26 cellular contexts compared by ENCODE assay signal in the genomic region with DNA sequence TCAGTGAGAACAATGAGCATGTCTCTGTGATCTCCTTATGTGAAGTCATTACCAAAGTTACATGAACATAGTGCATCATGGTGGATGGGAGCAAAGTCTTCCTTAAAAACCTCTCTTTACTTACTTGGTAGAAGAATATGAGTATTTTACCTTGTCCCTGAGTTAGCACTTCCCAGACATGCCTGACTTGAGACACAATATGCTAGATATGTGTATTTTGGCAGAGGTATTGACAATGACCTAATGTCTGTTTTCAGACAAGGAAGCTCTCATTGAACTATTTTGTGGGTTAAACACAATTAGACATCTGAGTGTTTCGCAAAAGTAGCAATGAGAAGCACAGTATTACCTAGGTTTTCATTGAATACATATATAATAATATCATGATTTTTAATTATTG.
DNase-seq lines count a peak whose midpoint lies in the region; ATAC-seq and TF ChIP-seq lines count a peak whose summit lies in the region.
"Had no signal": no experiment of that assay in that cellular context is flagged by ENCODE, and none has a peak within 500 bp of the region (broad histone marks: within the 10 kb centered on the region; RNA-seq: fewer than 3 reads in every experiment).

No MANE protein-coding gene starts in this region.

- H3T11ph ChIP-seq in H9 (ENCODE audit: low read length) = no peak overlapping the region

- H4K5ac ChIP-seq in H9 (ENCODE audit: insufficient read length, low read depth, low read length) = no peak overlapping the region

- no peak overlapping the region for H2BK12ac ChIP-seq in H9 (ENCODE audit: insufficient read length, low read depth, low read length)

- H4K20me1 ChIP-seq in H9 (ENCODE audit: control insufficient read depth, insufficient read depth, insufficient read length) = no peaks in the 10 kb centered on the region
- H4K20me1 ChIP-seq: BLaER1 had no signal

- H3K23me2 ChIP-seq in H9 (ENCODE audit: insufficient read length, low read depth, low read length, poor library complexity, severe bottlenecking) = no peaks in the 10 kb centered on the region

- ATAC-seq in aorta (ENCODE audit: low FRiP score) = no peak
- no peak for ATAC-seq in HG03045 (IDR thresholded peaks at IDR 0.05; ENCODE audit: unreplicated experiment)
- ATAC-seq: HepG2, left colon had no signal

- no peak overlapping the region for H2AK5ac ChIP-seq in H9 (ENCODE audit: insufficient read length, low read length)

- H3K14ac ChIP-seq in H9 (ENCODE audit: insufficient read depth, low read length) = no peak overlapping the region

- no peak overlapping the region for H3K27ac ChIP-seq in aorta (ENCODE audit: low read depth in 1 of 2, low read length in 2 of 2)
- H3K27ac ChIP-seq in H9 (ENCODE audit: insufficient read length, low read depth, low read length) = no peak overlapping the region
- H3K27ac ChIP-seq: adrenal gland, BLaER1, dorsolateral prefrontal cortex, skin epidermis had no signal

- no peaks in the 10 kb centered on the region for H3K27me3 Mint-ChIP-seq in H9 (ENCODE audit: low read depth)
- H3K27me3 Mint-ChIP-seq: activated T-cell treated with anti-CD3 and anti-CD28 coated beads, Interleukin-2, amount 50 U/mL, for 24 hours; central memory CD8-positive, alpha-beta T cell; memory B cell had no signal

- no peak overlapping the region for H2AFZ ChIP-seq in H9 (ENCODE audit: low read length)

- H3K79me1 ChIP-seq in H9 (ENCODE audit: insufficient read depth, low read depth, low read length, poor library complexity, severe bottlenecking) = no peaks in the 10 kb centered on the region

- H3K27ac Mint-ChIP-seq in H9 = no peak overlapping the region
- H3K27ac Mint-ChIP-seq: activated T-cell treated with anti-CD3 and anti-CD28 coated beads, Interleukin-2, amount 50 U/mL, for 24 hours; memory B cell; T-helper 1 cell treated with Interleukin-12 subunit alpha and Interleukin-12 subunit beta and Interleukin-4 antibody, amounts not matched to agents 30 μg/mL and 1 μg/mL, for 36 hours had no signal

- H2BK15ac ChIP-seq in H9 (ENCODE audit: low read depth, low read length) = no peak overlapping the region

- H3K4me1 Mint-ChIP-seq in H9 = peaks cover 0 to 3% of the 10 kb centered on the region in 2 experiments; a peak in 1 of 4 replicates
- H3K4me1 Mint-ChIP-seq: central memory CD8-positive, alpha-beta T cell; memory B cell had no signal

- no peak overlapping the region for H4K8ac ChIP-seq in H9 (replicated peaks; ENCODE audit: insufficient read length, low read depth, low read length)

- H3K36me3 Mint-ChIP-seq in H9 (ENCODE audit: insufficient read depth in 1 of 3, low read depth in 3 of 3) = no peaks in the 10 kb centered on the region
- H3K36me3 Mint-ChIP-seq: memory B cell had no signal

- no peak overlapping the region for H3K56ac ChIP-seq in H9 (ENCODE audit: insufficient read length, low read depth, low read length)

- H2BK20ac ChIP-seq in H9 (ENCODE audit: low read depth, low read length, poor library complexity, severe bottlenecking) = no peak overlapping the region

- 83% methylated on average over 1 of the region's 1 CpG for WGBS in aorta, 2 donors
- WGBS in H9 (ENCODE audit: extremely low coverage, insufficient read length, low lambda C conversion rate) = no CpG with 5 or more reads among the region's 1 CpG

- TF ChIP-seq CTCF in epithelial cell of proximal tubule (conservative IDR thresholded peaks at IDR 0.05; ENCODE audit: low read depth, low read length) (no peak), H9 (conservative IDR thresholded peaks at IDR 0.05) (no peak)

- H3K4me1 ChIP-seq in aorta (ENCODE audit: control insufficient read depth in 1 of 2, insufficient read depth in 2 of 2, low read length in 2 of 2) = no peaks in the 10 kb centered on the region
- no peaks in the 10 kb centered on the region for H3K4me1 ChIP-seq in H9 (ENCODE audit: insufficient read depth, low read length)
- H3K4me1 ChIP-seq: adrenal gland, BLaER1 had no signal

- H3K27me3 ChIP-seq in aorta (ENCODE audit: control insufficient read depth in 1 of 2, insufficient read depth in 2 of 2, low read length in 1 of 2) = no peaks in the 10 kb centered on the region
- no peaks in the 10 kb centered on the region for H3K27me3 ChIP-seq in H9 (ENCODE audit: insufficient read depth, low read length)
- H3K27me3 ChIP-seq: adrenal gland, BLaER1, dorsolateral prefrontal cortex had no signal

- H2BK5ac ChIP-seq in H9 (ENCODE audit: insufficient read length, low read length) = no peak overlapping the region

- no peaks in the 10 kb centered on the region for H3K79me2 ChIP-seq in H9 (ENCODE audit: insufficient read depth, low read length)

- no peak overlapping the region for H3K4ac ChIP-seq in H9 (ENCODE audit: low read depth, low read length)

- no peak overlapping the region for H4K91ac ChIP-seq in H9 (ENCODE audit: insufficient read length, low read depth, low read length)

- H3K18ac ChIP-seq in H9 (ENCODE audit: insufficient read length, low read depth, low read length) = no peak overlapping the region

- intact Hi-C loops in aorta (cut with DNase I) = no loop called here

- no peak overlapping the region for H3K4me2 ChIP-seq in H9 (ENCODE audit: insufficient read depth, insufficient read length, low read length)
- H3K4me2 ChIP-seq: BLaER1 had no signal

- no peak overlapping the region for H3K9ac ChIP-seq in H9 (ENCODE audit: extremely low read depth, insufficient read length, low read length)
- H3K9ac ChIP-seq: BLaER1 had no signal

- H2BK120ac ChIP-seq in H9 (ENCODE audit: low read depth, low read length, poor library complexity, severe bottlenecking) = no peak overlapping the region

- peaks cover 4% of the 10 kb centered on the region in 2 experiments; a peak in 2 of 5 replicates for H3K9me3 Mint-ChIP-seq in H9
- H3K9me3 Mint-ChIP-seq: memory B cell; T-helper 1 cell treated with Interleukin-12 subunit alpha and Interleukin-12 subunit beta and Interleukin-4 antibody, amounts not matched to agents 30 μg/mL and 1 μg/mL, for 36 hours had no signal

- H3K4me3 ChIP-seq in epithelial cell of proximal tubule (ENCODE audit: low read depth, low read length) = no peak overlapping the region
- no peak overlapping the region for H3K4me3 ChIP-seq in aorta (ENCODE audit: low read length in 2 of 2)
- H3K4me3 ChIP-seq: adrenal gland, BLaER1, dorsolateral prefrontal cortex, skin epidermis had no signal

- H3K9me3 ChIP-seq in aorta (ENCODE audit: control insufficient read depth, low read length) (no peaks in the 10 kb centered on the region), H9 (ENCODE audit: control insufficient read depth, low read depth, low read length) (no peaks in the 10 kb centered on the region)
- H3K9me3 ChIP-seq: adrenal gland, BLaER1 had no signal

- DNase-seq in NCI-H446 treated with DMSO at 0.1 percent for 48 hours (lab: John Stamatoyannopoulos, UW) (peak; percentile 37), NCI-H446 (lab: John Stamatoyannopoulos, UW) (no peak), epithelial cell of proximal tubule (ENCODE audit: low read depth) (peak; percentile 69), activated T-cell treated with anti-CD3 and anti-CD28 coated beads for 4 hours (no peak), aorta (no peak), H9 (no peak)
- DNase-seq: activated CD8-positive, alpha-beta memory T cell treated with anti-CD3 and anti-CD28 coated beads for 24 hours; activated T-cell treated with anti-CD3 and anti-CD28 coated beads, Interleukin-2, amount 50 U/mL, for 24 hours; adrenal gland; dorsolateral prefrontal cortex; HCEC 1CT; head of caudate nucleus; left colon; NCI-H1092 treated with DMSO at 0.1 percent for 48 hours; NCI-H187 treated with DMSO at 0.1 percent for 48 hours; NCI-H226; nucleus accumbens; trophoblast cell had no signal

- no peaks in the 10 kb centered on the region for H3K36me3 ChIP-seq in aorta (ENCODE audit: control insufficient read depth in 1 of 2, insufficient read depth in 2 of 2, low read length in 1 of 2)
- H3K36me3 ChIP-seq: adrenal gland, BLaER1 had no signal

- H3K4me3 Mint-ChIP-seq in H9 = no peak overlapping the region
- H3K4me3 Mint-ChIP-seq: activated T-cell treated with anti-CD3 and anti-CD28 coated beads, Interleukin-2, amount 50 U/mL, for 24 hours; central memory CD8-positive, alpha-beta T cell; memory B cell; T-helper 1 cell treated with Interleukin-12 subunit alpha and Interleukin-12 subunit beta and Interleukin-4 antibody, amounts not matched to agents 30 μg/mL and 1 μg/mL, for 36 hours had no signal

- no peak overlapping the region for H3K23ac ChIP-seq in H9 (ENCODE audit: insufficient read length, low read depth, low read length)

TF ChIP-seq in PFSK-1, 5 proteins besides CTCF, POLR2A, EP300 and RAD21:
- no peak for TF ChIP-seq POLR2AphosphoS5 (IDR thresholded peaks at IDR 0.05; ENCODE audit: low read depth, low read length)
- TF ChIP-seq TAF1 (IDR thresholded peaks at IDR 0.05; ENCODE audit: borderline replicate concordance, insufficient read depth, low read length) = peak; percentile 22; the same call in 1 of the 2 replicates
TF ChIP-seq in PFSK-1: peak in this region for 1.

Comparison
In these comparisons a context has a peak if more than half of its experiments do, and no peak if none do; other contexts are left out.
1. DNase-seq: peak in NCI-H446 treated with DMSO at 0.1 percent for 48 hours (single experiment) and epithelial cell of proximal tubule (single experiment); none in NCI-H446 (0 of 2), activated T-cell treated with anti-CD3 and anti-CD28 coated beads for 4 hours (single experiment), aorta (0 of 2) and H9 (single experiment).